15 cellular contexts compared by ENCODE assay signal in genomic region chr12:20174776-20175175, GRCh38.
DNase-seq lines count a peak whose midpoint lies in the region; TF ChIP-seq lines count a peak whose summit lies in the region.
"Had no signal": no experiment of that assay in that cellular context is flagged by ENCODE, and none has a peak within 500 bp of the region (broad histone marks: within the 10 kb centered on the region; RNA-seq: fewer than 3 reads in every experiment).

No MANE protein-coding gene starts in this region.

- TF ChIP-seq CTCF in C4-2B (conservative IDR thresholded peaks at IDR 0.05) = no peak
- no peak for TF ChIP-seq CTCF in fibroblast of mammary gland (conservative IDR thresholded peaks at IDR 0.05; ENCODE audit: control insufficient read depth, insufficient read depth, low read depth, low read length)
- no peak for TF ChIP-seq CTCF in neural progenitor cell (IDR thresholded peaks at IDR 0.05)

- H2AFZ ChIP-seq in trophoblast cell (ENCODE audit: insufficient read depth, low read length, poor library complexity) = no peak overlapping the region
- H2AFZ ChIP-seq in neural progenitor cell (replicated peaks) = no peak overlapping the region

- no peak overlapping the region for H3K4me3 ChIP-seq in fibroblast of mammary gland (ENCODE audit: control insufficient read depth, low read depth, low read length)
- peak overlapping the region; percentile 30 for H3K4me3 ChIP-seq in trophoblast cell (ENCODE audit: low read depth, low read length)
- H3K4me3 ChIP-seq in neural progenitor cell = no peak overlapping the region
- H3K4me3 ChIP-seq: BLaER1, HAP-1 had no signal

- H3K27ac Mint-ChIP-seq in neural progenitor cell = no peak overlapping the region
- H3K27ac Mint-ChIP-seq: CD8-positive, alpha-beta T cell had no signal

- no peak overlapping the region for H2BK5ac ChIP-seq in trophoblast cell (ENCODE audit: low read depth, low read length, poor library complexity)

- no peak overlapping the region for H3K23ac ChIP-seq in trophoblast cell (ENCODE audit: low read length)

- H3K9ac ChIP-seq in trophoblast cell (ENCODE audit: low read length) = no peak overlapping the region
- H3K9ac ChIP-seq in neural progenitor cell = no peak overlapping the region
- H3K9ac ChIP-seq: BLaER1 had no signal

- no peaks in the 10 kb centered on the region for H3K27me3 Mint-ChIP-seq in neural progenitor cell (ENCODE audit: insufficient read depth, low read depth)

- H3F3A ChIP-seq in neural progenitor cell (ENCODE audit: low read depth) = no peaks in the 10 kb centered on the region

- H3K4me2 ChIP-seq in trophoblast cell (ENCODE audit: low read length) = no peak overlapping the region
- no peak overlapping the region for H3K4me2 ChIP-seq in neural progenitor cell
- H3K4me2 ChIP-seq: BLaER1 had no signal

- H3K4me1 ChIP-seq in trophoblast cell (ENCODE audit: control insufficient read depth in 1 of 2, insufficient read depth in 2 of 2, low read length in 2 of 2) = no peaks in the 10 kb centered on the region
- no peaks in the 10 kb centered on the region for H3K4me1 ChIP-seq in neural progenitor cell
- H3K4me1 ChIP-seq: BLaER1, HAP-1 had no signal

- H3K4me1 Mint-ChIP-seq in neural progenitor cell = no peaks in the 10 kb centered on the region

- no peaks in the 10 kb centered on the region for H3K9me3 Mint-ChIP-seq in neural progenitor cell

- H3K27ac ChIP-seq in C4-2B = peak overlapping the region; percentile 85
- H3K27ac ChIP-seq in trophoblast cell (ENCODE audit: low read depth, low read length) = no peak overlapping the region
- no peak overlapping the region for H3K27ac ChIP-seq in neural progenitor cell
- H3K27ac ChIP-seq: BLaER1 had no signal

- H4K91ac ChIP-seq in trophoblast cell (ENCODE audit: low read depth, low read length) = no peak overlapping the region

- H3K4ac ChIP-seq in trophoblast cell (ENCODE audit: low read depth, low read length) = no peak overlapping the region

- DNase-seq in RPMI7951 (ENCODE audit: low read depth) (peak; percentile 3), fibroblast of mammary gland (ENCODE audit: low read depth) (peak; percentile 11), trophoblast cell (no peak), NCI-H446 treated with DMSO at 0.1 percent for 48 hours (lab: John Stamatoyannopoulos, UW) (no peak), neural progenitor cell (ENCODE audit: low spot score) (no peak), hepatic stellate cell (ENCODE audit: low spot score) (no peak)
- DNase-seq in stimulated activated CD4-positive, alpha-beta T cell treated with anti-CD3 and anti-CD28 coated beads, Interleukin-4, amount 100 ng/mL, for 24 hours = no peak
- DNase-seq: 8988T, Calu3, DMS79 treated with DMSO at 0.1 percent for 48 hours, GF-D8 had no signal

- peaks cover 1% of the 10 kb centered on the region for H3K79me1 ChIP-seq in trophoblast cell (ENCODE audit: low read length)

- H4K8ac ChIP-seq in trophoblast cell (ENCODE audit: low read depth, low read length) = no peak overlapping the region

- no peaks in the 10 kb centered on the region for H4K20me1 ChIP-seq in neural progenitor cell (ENCODE audit: low read depth)
- H4K20me1 ChIP-seq: BLaER1 had no signal

- no peak overlapping the region for H3K18ac ChIP-seq in trophoblast cell (ENCODE audit: low read length)

- H3K27me3 ChIP-seq in trophoblast cell (ENCODE audit: insufficient read depth, low read length) (no peaks in the 10 kb centered on the region), neural progenitor cell (no peaks in the 10 kb centered on the region)
- H3K27me3 ChIP-seq: BLaER1 had no signal

- WGBS in trophoblast cell (ENCODE audit: extremely low coverage, insufficient coverage, insufficient read length) = no CpG with 5 or more reads among the region's 7 CpGs

- no peaks in the 10 kb centered on the region for H3K9me3 ChIP-seq in trophoblast cell (ENCODE audit: insufficient read depth, low read depth, low read length)
- no peaks in the 10 kb centered on the region for H3K9me3 ChIP-seq in neural progenitor cell (ENCODE audit: low read depth)
- H3K9me3 ChIP-seq: BLaER1, HAP-1 had no signal

- no peaks in the 10 kb centered on the region for H3K79me2 ChIP-seq in trophoblast cell (ENCODE audit: control insufficient read depth, insufficient read depth, low read length, poor library complexity)
- no peaks in the 10 kb centered on the region for H3K79me2 ChIP-seq in neural progenitor cell (ENCODE audit: low read depth)

- H4K12ac ChIP-seq in trophoblast cell (ENCODE audit: low read depth, low read length) = no peak overlapping the region

- no peak overlapping the region for H2BK12ac ChIP-seq in trophoblast cell (ENCODE audit: low read length)

- H3K36me3 ChIP-seq in trophoblast cell (ENCODE audit: control insufficient read depth in 1 of 2, insufficient read depth in 2 of 2, low read length in 2 of 2) (no peaks in the 10 kb centered on the region), neural progenitor cell (no peaks in the 10 kb centered on the region)
- H3K36me3 ChIP-seq: BLaER1, HAP-1 had no signal

- H3K36me3 Mint-ChIP-seq in neural progenitor cell = no peaks in the 10 kb centered on the region
- H3K36me3 Mint-ChIP-seq: CD8-positive, alpha-beta T cell had no signal

- no peak overlapping the region for H3K4me3 Mint-ChIP-seq in neural progenitor cell
- H3K4me3 Mint-ChIP-seq: CD8-positive, alpha-beta T cell had no signal

- H2BK120ac ChIP-seq in trophoblast cell (ENCODE audit: insufficient read depth, low read length, poor library complexity) = no peak overlapping the region

- H3K14ac ChIP-seq in trophoblast cell (ENCODE audit: low read length) = no peak overlapping the region

- H2AK5ac ChIP-seq in trophoblast cell (ENCODE audit: low read length) = no peak overlapping the region

Comparison
In these comparisons a context has a peak if more than half of its experiments do, and no peak if none do; other contexts are left out.
1. DNase-seq: peak in RPMI7951 (single experiment) and fibroblast of mammary gland (single experiment); none in trophoblast cell (0 of 2), stimulated activated CD4-positive, alpha-beta T cell treated with anti-CD3 and anti-CD28 coated beads, Interleukin-4, amount 100 ng/mL, for 24 hours (single experiment), NCI-H446 treated with DMSO at 0.1 percent for 48 hours (single experiment), neural progenitor cell (single experiment) and hepatic stellate cell (single experiment).